In the genomic region with DNA sequence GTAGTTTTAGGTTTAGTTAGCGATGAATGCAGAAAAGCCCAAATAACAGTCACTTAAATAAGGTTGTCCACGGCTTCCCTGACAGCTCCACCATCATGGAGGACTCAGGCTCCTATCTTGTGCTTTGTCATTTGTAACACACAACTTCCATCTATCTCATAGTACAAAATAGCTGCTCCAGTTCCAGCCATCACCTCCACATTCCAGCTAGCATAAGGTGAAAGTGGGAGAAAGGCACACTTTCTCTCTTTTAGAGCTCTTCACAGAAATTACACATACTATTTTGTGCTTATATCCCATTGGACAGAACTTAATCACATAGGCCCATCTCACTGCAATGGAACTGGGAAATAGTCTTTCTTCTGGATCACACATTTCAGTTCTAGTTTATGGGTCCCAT, we compare ENCODE assay signal across 26 cellular contexts. TPM values are rescaled to one million over a fixed set of nuclear protein-coding genes. Genes with fewer than 3 reads are reported as not detected.
DNase-seq lines count a peak whose midpoint lies in the region; ATAC-seq, FAIRE-seq and TF ChIP-seq lines count a peak whose summit lies in the region.
"Had no signal": no experiment of that assay in that cellular context is flagged by ENCODE, and none has a peak within 500 bp of the region (broad histone marks: within the 10 kb centered on the region; RNA-seq: fewer than 3 reads in every experiment).

No MANE protein-coding gene starts in this region.

- H3K36me3 ChIP-seq in HEK293 (ENCODE audit: control insufficient read depth in 2 of 2, insufficient read depth in 1 of 2, low read length in 2 of 2) = no peaks in the 10 kb centered on the region
- H3K36me3 ChIP-seq in H1 (ENCODE audit: control insufficient read depth in 2 of 4, insufficient read depth in 4 of 4, low read length in 3 of 4) = peaks cover 9 to 16% (median 11%) of the 10 kb centered on the region in 4 experiments
- H3K36me3 ChIP-seq in brain microvascular endothelial cell (replicated peaks) = no peaks in the 10 kb centered on the region
- H3K36me3 ChIP-seq in mucosa of descending colon (ENCODE audit: low read depth) = no peaks in the 10 kb centered on the region
- H3K36me3 ChIP-seq: BLaER1 had no signal

- ATAC-seq in mucosa of descending colon = no peak
- ATAC-seq: A549 had no signal

- H3K4me3 ChIP-seq in HEK293 (ENCODE audit: low read depth, low read length) = no peak overlapping the region
- no peak overlapping the region for H3K4me3 ChIP-seq in H1 (ENCODE audit: extremely low read depth in 1 of 4, insufficient read depth in 2 of 4, low read depth in 3 of 4, low read length in 4 of 4)
- no peak overlapping the region for H3K4me3 ChIP-seq in brain microvascular endothelial cell (ENCODE audit: low read depth, low read length)
- H3K4me3 ChIP-seq in mucosa of descending colon = no peak overlapping the region
- H3K4me3 ChIP-seq: A549, BLaER1 had no signal

- H3K4me3 Mint-ChIP-seq in osteocyte (ENCODE audit: unreplicated experiment) = no peak overlapping the region
- H3K4me3 Mint-ChIP-seq: CD14-positive monocyte; CD4-positive, alpha-beta memory T cell; CD4-positive, CD25-positive, alpha-beta regulatory T cell had no signal

- intact Hi-C loops in mucosa of descending colon (cut with DNase I, micrococcal nuclease) = no loop called here

- H3K27ac ChIP-seq in HEK293 (ENCODE audit: extremely low read depth, low read depth, low read length) (no peak overlapping the region), H1 (ENCODE audit: low read depth, low read length) (no peak overlapping the region), brain microvascular endothelial cell (no peak overlapping the region)
- H3K27ac ChIP-seq: 22Rv1, A549, BLaER1 had no signal

- peaks cover 3% of the 10 kb centered on the region; the same call in 1 of the 2 replicates for H3K79me1 ChIP-seq in H1 (ENCODE audit: low read depth, low read length)

- H3K4ac ChIP-seq in H1 (replicated peaks; ENCODE audit: insufficient read length, low read depth, low read length) = no peak overlapping the region

- no peaks in the 10 kb centered on the region for H3K23me2 ChIP-seq in H1 (ENCODE audit: low read depth, low read length)

- H3K36me3 Mint-ChIP-seq in osteocyte (ENCODE audit: unreplicated experiment) = no peaks in the 10 kb centered on the region
- H3K36me3 Mint-ChIP-seq: CD14-positive monocyte; CD4-positive, alpha-beta memory T cell had no signal

- TF ChIP-seq EP300 in H1 (IDR thresholded peaks at IDR 0.05; ENCODE audit: borderline replicate concordance in 1 of 2, low read depth in 2 of 2, low read length in 2 of 2) = no peak

- H3K56ac ChIP-seq in H1 (replicated peaks; ENCODE audit: insufficient read length, low read depth, low read length) = no peak overlapping the region

- peaks cover 5% of the 10 kb centered on the region for H3K9me3 Mint-ChIP-seq in osteocyte (ENCODE audit: unreplicated experiment)

- no peak for TF ChIP-seq POLR2A in H1 (IDR thresholded peaks at IDR 0.05; ENCODE audit: control extremely low read depth in 1 of 2, low read depth in 2 of 2, low read length in 2 of 2)

- no peak overlapping the region for H2BK20ac ChIP-seq in H1 (ENCODE audit: low read length)

- H2BK5ac ChIP-seq in H1 (ENCODE audit: low read depth, low read length) = no peak overlapping the region

- no peak overlapping the region for H3K27ac Mint-ChIP-seq in osteocyte (ENCODE audit: unreplicated experiment)
- H3K27ac Mint-ChIP-seq: CD14-positive monocyte; CD8-positive, alpha-beta memory T cell had no signal

- H3K79me2 ChIP-seq in H1 (ENCODE audit: control insufficient read depth in 1 of 2, insufficient read depth in 2 of 2, low read length in 2 of 2) = no peaks in the 10 kb centered on the region

- no peak overlapping the region for H2BK120ac ChIP-seq in H1 (replicated peaks; ENCODE audit: low read depth, low read length)

- in situ Hi-C loops in brain microvascular endothelial cell (cut with HindIII; ENCODE audit: low pct_ligation_motif_present, low sequenced_read_pairs) = no loop called here

- FAIRE-seq in H1 (lab: Jason Lieb, UNC) = no peak
- FAIRE-seq: A549, G401.6, GM12891, GM18507, GM19239 had no signal

- no peak overlapping the region for H3K23ac ChIP-seq in H1 (ENCODE audit: insufficient read length)

- no peak overlapping the region for H2BK12ac ChIP-seq in H1 (ENCODE audit: low read depth, low read length)

- peaks cover 15% of the 10 kb centered on the region for H3K4me1 Mint-ChIP-seq in osteocyte (ENCODE audit: unreplicated experiment)
- H3K4me1 Mint-ChIP-seq: CD4-positive, alpha-beta memory T cell; CD4-positive, CD25-positive, alpha-beta regulatory T cell; CD8-positive, alpha-beta memory T cell had no signal

- no peak for TF ChIP-seq CTCF in HEK293 (tag by site-specific recombination; IDR thresholded peaks at IDR 0.05)
- no peak for TF ChIP-seq CTCF in H1 (IDR thresholded peaks at IDR 0.05; ENCODE audit: control extremely low read depth in 1 of 3, insufficient read depth in 1 of 3, low read depth in 1 of 3, low read length in 3 of 3)
- no peak for TF ChIP-seq CTCF in osteocyte (IDR thresholded peaks at IDR 0.05)
- TF ChIP-seq CTCF in brain microvascular endothelial cell (IDR thresholded peaks at IDR 0.05; ENCODE audit: low read depth, low read length, missing control alignments) = no peak
- no peak for TF ChIP-seq CTCF in mucosa of descending colon (IDR thresholded peaks at IDR 0.05)

- no peak overlapping the region for H4K5ac ChIP-seq in H1 (ENCODE audit: insufficient read length, low read depth, low read length)

- H4K20me1 ChIP-seq in H1 (replicated peaks in 1 of 2; ENCODE audit: control insufficient read depth in 1 of 2, insufficient read depth in 2 of 2, low read length in 2 of 2) = peaks cover 2 to 8% of the 10 kb centered on the region in 2 experiments
- H4K20me1 ChIP-seq: BLaER1 had no signal

- no peak overlapping the region for H3K9ac ChIP-seq in H1 (replicated peaks in 1 of 4; ENCODE audit: extremely low read depth in 1 of 4, low read depth in 3 of 4, low read length in 3 of 4)
- H3K9ac ChIP-seq: BLaER1 had no signal

- CTCF ChIA-PET in HEK293 (lab: Yijun Ruan, JAX) (interaction anchor here (1.2 kb wide), 1 partner anchor 76 kb away, joined by 3 read pairs; no protein-coding TSS in a partner anchor), H1 (lab: Charles Lee; ENCODE audit: partially characterized antibody) (interaction anchor here (0.7 to 3.7 kb wide), 7 partner anchors 13 to 74 kb away, joined by 3 to 19 read pairs (median 4); a partner anchor contains a TSS)

- POLR2A ChIA-PET in HEK293 (lab: Yijun Ruan, JAX) = no interaction called here
- POLR2A ChIA-PET in H1 (lab: Charles Lee; ENCODE audit: partially characterized antibody) = interaction anchor here (0.6 to 6.4 kb wide), 5 partner anchors 10 to 81 kb away, joined by 3 to 50 read pairs (median 3); no protein-coding TSS in a partner anchor

- 87% methylated on average over 2 of the region's 2 CpGs; no CpG with 5 or more reads in 1 of the 2 experiments for WGBS in H1 (ENCODE audit: extremely low coverage in 1 of 2, insufficient coverage in 1 of 2, insufficient read length in 1 of 2, insufficient replicate concordance in 2 of 2, low coverage in 1 of 2, low lambda C conversion rate in 2 of 2, missing lambda C conversion rate in 1 of 2), 2 experiments

- H3K18ac ChIP-seq in H1 (ENCODE audit: extremely low read depth, low read length) = no peak overlapping the region

- H3K27me3 ChIP-seq in H1 (replicated peaks in 1 of 4; ENCODE audit: control insufficient read depth in 3 of 4, extremely low read depth in 1 of 4, insufficient read depth in 3 of 4, low read length in 3 of 4) (no peaks in the 10 kb centered on the region), brain microvascular endothelial cell (replicated peaks) (no peaks in the 10 kb centered on the region)
- H3K27me3 ChIP-seq: BE2C had no signal

- no peak overlapping the region for H3K4me2 ChIP-seq in H1 (ENCODE audit: insufficient read depth in 1 of 2, low read depth in 2 of 2, low read length in 2 of 2)
- H3K4me2 ChIP-seq: A549, BLaER1 had no signal

- no peak for TF ChIP-seq RAD21 in H1 (IDR thresholded peaks at IDR 0.05 in 1 of 2, conservative IDR thresholded peaks at IDR 0.05 in 1 of 2; ENCODE audit: low read depth in 2 of 2, low read length in 2 of 2)

- peaks cover 15% of the 10 kb centered on the region for H3K27me3 Mint-ChIP-seq in osteocyte (ENCODE audit: unreplicated experiment)

- DNase-seq in AG08395 (ENCODE audit: low spot score) = peak; percentile 0
- DNase-seq in H1 (ENCODE audit: low read depth in 1 of 2, low spot score in 2 of 2) = no peak
- DNase-seq in osteocyte (ENCODE audit: extremely low spot score, unreplicated experiment) = peak; percentile 49
- DNase-seq in brain microvascular endothelial cell = no peak
- DNase-seq in NCI-H748 treated with DMSO at 0.1 percent for 48 hours (lab: John Stamatoyannopoulos, UW) = no peak
- no peak for DNase-seq in mucosa of descending colon
- DNase-seq: BE2C; C1 segment of cervical spinal cord; CD4-positive, alpha-beta memory T cell; CD4-positive, CD25-positive, alpha-beta regulatory T cell; CD8-positive, alpha-beta memory T cell; COR-L47; DMS 273 treated with DMSO at 0.1 percent for 48 hours; DMS153; DMS79 treated with DMSO at 0.1 percent for 48 hours; GF-D8 had no signal

- no peak overlapping the region for H4K8ac ChIP-seq in H1 (ENCODE audit: extremely low read depth, insufficient read depth, low read length)

- H4K91ac ChIP-seq in H1 (replicated peaks; ENCODE audit: insufficient read length, low read length) = no peak overlapping the region

- no peak overlapping the region for H2AFZ ChIP-seq in H1 (ENCODE audit: low read length)

- no peaks in the 10 kb centered on the region for H3K4me1 ChIP-seq in HEK293 (ENCODE audit: control insufficient read depth, insufficient read depth, low read length)
- peaks cover 6 to 11% (median 6%) of the 10 kb centered on the region in 4 experiments; a peak in 5 of 7 replicates for H3K4me1 ChIP-seq in H1 (replicated peaks in 1 of 4; ENCODE audit: control insufficient read depth in 3 of 4, insufficient read depth in 4 of 4, low read length in 3 of 4)
- no peaks in the 10 kb centered on the region for H3K4me1 ChIP-seq in mucosa of descending colon (ENCODE audit: low read depth)
- H3K4me1 ChIP-seq: A549, BE2C had no signal

- H2AK5ac ChIP-seq in H1 (ENCODE audit: low read depth, low read length) = no peak overlapping the region

- H3K9me3 ChIP-seq in HEK293 (ENCODE audit: control insufficient read depth, insufficient read depth, low read depth, low read length) (no peaks in the 10 kb centered on the region), H1 (ENCODE audit: insufficient read depth in 2 of 2, low read depth in 1 of 2, low read length in 1 of 2) (no peaks in the 10 kb centered on the region), mucosa of descending colon (no peaks in the 10 kb centered on the region)
- H3K9me3 ChIP-seq: A549, BE2C had no signal

- H3K14ac ChIP-seq in H1 (ENCODE audit: insufficient read length) = no peak overlapping the region

- H2BK15ac ChIP-seq in H1 (ENCODE audit: low read length) = no peak overlapping the region

RNA-seq across cellular contexts. Expression of a gene that starts 8.7 kb away (rescaled TPM):
- total RNA-seq in H1 (2021; fragmentation: NEBNext Ultra II Directional; extraction: Animal tissue kit (Norgen Biotek cat#: 25700)) = 259 and 286 TPM in 2 replicates
- polyA plus RNA-seq in H1 (2011; rRNA removed) = 2,050 and 2,479 TPM in 2 replicates
- polyA plus RNA-seq in H1 (2011; cell fraction: cytosol; rRNA removed) = 1,448 TPM
- 660 TPM for polyA plus RNA-seq in H1 (2011; cell fraction: nucleus; rRNA removed)
- polyA plus RNA-seq in H1 (2012, experiment 1 of 2) = 327 to 599 TPM (median 496 TPM) in 4 replicates
- polyA plus RNA-seq in H1 (2012, experiment 2 of 2) = 595 TPM
- 909 TPM for polyA plus RNA-seq in H1 (2013, experiment 1 of 2)
- polyA plus RNA-seq in H1 (2013, experiment 2 of 2) = 1,095 TPM
- 708 and 816 TPM in 2 replicates for polyA minus RNA-seq in H1 (2011; rRNA and poly(A)+ RNA removed)
- polyA minus RNA-seq in H1 (2011; cell fraction: cytosol; rRNA and poly(A)+ RNA removed) = 233 TPM
- 264 TPM for polyA minus RNA-seq in H1 (2011; cell fraction: nucleus; rRNA and poly(A)+ RNA removed)
- total RNA-seq in osteocyte (11.3 and 14.0 TPM in 2 replicates), mucosa of descending colon (10 to 100 TPM in 2 of 3 donors, 1 to 10 TPM in 1; 2.8 to 32.5 (median 28.3) TPM)
- total RNA-seq: CD4-positive, alpha-beta memory T cell; CD4-positive, CD25-positive, alpha-beta regulatory T cell had no signal
- polyA plus RNA-seq: CD14-positive monocyte; CD4-positive, alpha-beta memory T cell; CD4-positive, CD25-positive, alpha-beta regulatory T cell; CD8-positive, alpha-beta memory T cell had no signal

RNA-seq across cellular contexts. Expression of a gene that starts 32.8 kb away (rescaled TPM):
- total RNA-seq in H1 (2021; fragmentation: NEBNext Ultra II Directional; extraction: Animal tissue kit (Norgen Biotek cat#: 25700)) = 6.9 and 8.5 TPM in 2 replicates
- polyA plus RNA-seq in H1 (2011; rRNA removed) = 2.2 and 3.9 TPM in 2 replicates
- 2.1 TPM for polyA plus RNA-seq in H1 (2011; cell fraction: cytosol; rRNA removed)
- 3.5 TPM for polyA plus RNA-seq in H1 (2011; cell fraction: nucleus; rRNA removed)
- 5.3 to 6.6 TPM (median 5.9 TPM) in 4 replicates for polyA plus RNA-seq in H1 (2012, experiment 1 of 2)
- polyA plus RNA-seq in H1 (2012, experiment 2 of 2) = 5.0 TPM
- 4.6 TPM for polyA plus RNA-seq in H1 (2013, experiment 1 of 2)
- 4.3 TPM for polyA plus RNA-seq in H1 (2013, experiment 2 of 2)
- 7.0 and 7.9 TPM in 2 replicates for polyA minus RNA-seq in H1 (2011; rRNA and poly(A)+ RNA removed)
- 4.6 TPM for polyA minus RNA-seq in H1 (2011; cell fraction: cytosol; rRNA and poly(A)+ RNA removed)
- polyA minus RNA-seq in H1 (2011; cell fraction: nucleus; rRNA and poly(A)+ RNA removed) = 7.3 TPM
- total RNA-seq in osteocyte (0.11 and 0.24 TPM in 2 replicates), mucosa of descending colon (10 to 100 TPM; 16.9 to 84.3 (median 26.7) TPM)
- total RNA-seq: A172 had no signal
- polyA plus RNA-seq: CD14-positive monocyte; CD8-positive, alpha-beta memory T cell had no signal

Comparison
In these comparisons a context has a peak if more than half of its experiments do, and no peak if none do; other contexts are left out.
1. DNase-seq: peak in AG08395 (single experiment) and osteocyte (single experiment); none in H1 (0 of 2), brain microvascular endothelial cell (single experiment), NCI-H748 treated with DMSO at 0.1 percent for 48 hours (single experiment) and mucosa of descending colon (0 of 3).